Comparison of ENCODE assay signal across 17 cellular contexts in the genomic region with DNA sequence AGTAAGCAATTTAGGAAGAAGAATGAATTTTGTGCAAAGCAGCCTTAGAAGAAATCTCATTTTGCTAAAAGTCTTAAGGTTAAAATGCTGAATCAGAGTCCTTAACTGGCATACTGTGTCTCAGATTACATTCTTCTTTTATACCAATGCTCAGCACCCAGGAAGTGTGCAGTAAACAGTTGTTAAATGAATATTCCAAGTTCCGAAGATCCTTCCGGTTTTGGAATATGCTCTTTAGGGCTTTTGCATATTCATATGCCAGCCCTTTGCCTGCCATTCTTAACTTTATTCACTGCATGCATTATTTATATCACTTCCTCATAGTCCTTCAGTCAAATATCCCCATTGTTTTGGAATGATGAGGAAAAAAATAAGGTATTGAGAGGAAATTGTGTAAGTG.
A peak's percentile ranks its signal among the peaks of the same experiment; 100 is the strongest.
DNase-seq lines count a peak whose midpoint lies in the region; ATAC-seq, FAIRE-seq and TF ChIP-seq lines count a peak whose summit lies in the region.
"Had no signal": no experiment of that assay in that cellular context is flagged by ENCODE, and none has a peak within 500 bp of the region (broad histone marks: within the 10 kb centered on the region; RNA-seq: fewer than 3 reads in every experiment).

No MANE protein-coding gene starts in this region.

- no peak overlapping the region for H3K4me2 ChIP-seq in K562 (ENCODE audit: insufficient read depth, low read length)
- H3K4me2 ChIP-seq in mesenchymal stem cell (ENCODE audit: low read length, poor library complexity, severe bottlenecking), result no peak overlapping the region

- H3K4ac ChIP-seq in mesenchymal stem cell (ENCODE audit: low read depth in 1 of 2, low read length in 2 of 2), result no peak overlapping the region

- TF ChIP-seq POLR2A in K562 (conservative IDR thresholded peaks at IDR 0.05), result no peak

- H2AFZ ChIP-seq in ACC112 (ENCODE audit: low read length, unreplicated experiment) (peak overlapping the region; percentile 17), K562 (ENCODE audit: low read depth, low read length) (no peak overlapping the region), mesenchymal stem cell (ENCODE audit: low read depth, low read length) (no peak overlapping the region)

- H2BK15ac ChIP-seq in mesenchymal stem cell (ENCODE audit: low read depth, poor library complexity, severe bottlenecking), result no peak overlapping the region

- H2AK5ac ChIP-seq in mesenchymal stem cell (ENCODE audit: low read length, severe bottlenecking), result no peak overlapping the region

- peak overlapping the region; percentile 67 for H2BK120ac ChIP-seq in mesenchymal stem cell (ENCODE audit: low read depth, low read length)

- CTCF ChIA-PET in K562 (lab: Yijun Ruan, JAX; ENCODE audit: low intra/inter-chr PET ratio), result no interaction called here

- H3K27ac ChIP-seq in ACC112 (ENCODE audit: low read depth, low read length), result peak overlapping the region; percentile 87
- H3K27ac ChIP-seq in K562 (ENCODE audit: extremely low read depth, low read depth, low read length), result no peak overlapping the region
- peak overlapping the region; percentile 87 for H3K27ac ChIP-seq in mesenchymal stem cell (ENCODE audit: low read length, poor library complexity, severe bottlenecking)
- H3K27ac ChIP-seq: heart left ventricle, ovary had no signal

- H4K8ac ChIP-seq in mesenchymal stem cell (ENCODE audit: low read length), result no peak overlapping the region

- H4K91ac ChIP-seq in mesenchymal stem cell (ENCODE audit: low read length), result no peak overlapping the region

- H3K27me3 ChIP-seq in ACC112 (ENCODE audit: insufficient read depth, low read length), result no peaks in the 10 kb centered on the region
- no peaks in the 10 kb centered on the region for H3K27me3 ChIP-seq in K562 (ENCODE audit: control insufficient read depth in 2 of 2, insufficient read depth in 2 of 2, low read length in 2 of 2)
- H3K27me3 ChIP-seq in mesenchymal stem cell (ENCODE audit: control insufficient read depth in 1 of 2, insufficient read depth in 1 of 2, low read length in 2 of 2), result no peaks in the 10 kb centered on the region
- H3K27me3 ChIP-seq: heart left ventricle, ovary had no signal

- H4K20me1 ChIP-seq in K562 (replicated peaks; ENCODE audit: control insufficient read depth, insufficient read depth, low read length), result no peaks in the 10 kb centered on the region

- POLR2A ChIA-PET in K562 (lab: Yijun Ruan, JAX), result no interaction called here

- DNase-seq in LHCN-M2 (ENCODE audit: low read depth) (peak; percentile 59), K562 (ENCODE audit: extremely low read depth in 1 of 4, low spot score in 3 of 4) (no peak), mesenchymal stem cell (no peak), GM20000 (ENCODE audit: low spot score) (no peak), putamen (ENCODE audit: low spot score) (no peak), NCI-H187 (lab: John Stamatoyannopoulos, UW) (no peak)
- DNase-seq: activated CD4-positive, alpha-beta T cell treated with anti-CD3 and anti-CD28 coated beads, Interleukin-2, amount 50 U/mL, for 4 hours; activated naive CD8-positive, alpha-beta T cell treated with anti-CD3 and anti-CD28 coated beads, Interleukin-2, amount 10 ng/mL, durations not matched to agents 7 days and 5 days; activated T-cell treated with anti-CD3 and anti-CD28 coated beads, Interleukin-2, amount 50 U/mL, for 4 hours; Calu3; heart left ventricle; NCI-H1436 treated with DMSO at 0.1 percent for 48 hours; ovary; stimulated activated CD4-positive, alpha-beta T cell treated with anti-CD3 and anti-CD28 coated beads, Interleukin-12 subunit alpha, Interleukin-12 subunit beta, amount 100 ng/mL, for 4 hours; stimulated activated naive CD4-positive, alpha-beta T cell treated with Interleukin-2 at 50 U/mL for 16 hours had no signal

- in situ Hi-C loops in K562 (cut with MboI), result no loop called here

- H3K9me3 ChIP-seq in K562 (replicated peaks; ENCODE audit: control insufficient read depth, insufficient read depth, low read depth, low read length) (no peaks in the 10 kb centered on the region), mesenchymal stem cell (ENCODE audit: control insufficient read depth, low read length) (no peaks in the 10 kb centered on the region)
- H3K9me3 ChIP-seq: heart left ventricle, ovary had no signal

- intact Hi-C loops in K562 (cut with micrococcal nuclease), result no loop called here

- H3K14ac ChIP-seq in mesenchymal stem cell (ENCODE audit: low read length in 2 of 2), result no peak overlapping the region

- H2BK12ac ChIP-seq in mesenchymal stem cell (ENCODE audit: low read length in 2 of 2), result no peak overlapping the region

- H3K79me2 ChIP-seq in ACC112 (ENCODE audit: control insufficient read depth, insufficient read depth, low read length, unreplicated experiment), result no peaks in the 10 kb centered on the region
- no peaks in the 10 kb centered on the region for H3K79me2 ChIP-seq in K562 (ENCODE audit: control insufficient read depth, insufficient read depth, low read length)

- no peak overlapping the region for H2BK5ac ChIP-seq in mesenchymal stem cell (ENCODE audit: low read depth, low read length, poor library complexity, severe bottlenecking)

- FAIRE-seq in K562 (lab: Jason Lieb, UNC), result no peak

- no peak overlapping the region for H3K18ac ChIP-seq in mesenchymal stem cell (ENCODE audit: low read depth in 1 of 2, low read length in 2 of 2)

- no TSS peak for BruUV-seq in K562 (replicated peaks; lab: Mats Ljungman, UMichigan)

- TF ChIP-seq CTCF in K562 (IDR thresholded peaks at IDR 0.05 in 2 of 3, conservative IDR thresholded peaks at IDR 0.05 in 1 of 3; ENCODE audit: insufficient read depth in 2 of 3, low read depth in 1 of 3, low read length in 3 of 3) (no peak), GM20000 (IDR thresholded peaks at IDR 0.05; ENCODE audit: extremely low read depth, missing control alignments) (no peak)

- ATAC-seq in K562, result no peak
- no peak for ATAC-seq in GM18511 (IDR thresholded peaks at IDR 0.05; ENCODE audit: unreplicated experiment)
- ATAC-seq: activated T-cell treated with anti-CD3 and anti-CD28 coated beads, Interleukin-2, amount 50 U/mL, for 4 hours had no signal

- H3K36me3 ChIP-seq in ACC112 (ENCODE audit: insufficient read depth, low read length) (no peaks in the 10 kb centered on the region), K562 (ENCODE audit: control insufficient read depth, insufficient read depth, low read length) (no peaks in the 10 kb centered on the region), mesenchymal stem cell (ENCODE audit: control insufficient read depth in 1 of 2, insufficient read depth in 2 of 2, low read depth in 1 of 2, low read length in 2 of 2) (no peaks in the 10 kb centered on the region)
- H3K36me3 ChIP-seq: heart left ventricle, ovary had no signal

- 86% methylated on average over 2 of the region's 2 CpGs for WGBS in K562 (ENCODE audit: insufficient coverage, low coverage, missing lambda C conversion rate)
- WGBS in mesenchymal stem cell, result 25% methylated on average over 2 of the region's 2 CpGs

- TF ChIP-seq EP300 in K562 (IDR thresholded peaks at IDR 0.05; ENCODE audit: low read length), result no peak

- H3K4me3 ChIP-seq in ACC112 (ENCODE audit: low read depth, low read length) (peak overlapping the region; percentile 64), K562 (no peak overlapping the region), mesenchymal stem cell (ENCODE audit: insufficient read depth in 1 of 2, low read depth in 1 of 2, low read length in 2 of 2) (peak overlapping the region in 1 of 2 experiments; percentile 1)
- H3K4me3 ChIP-seq: heart left ventricle, ovary had no signal

- no peak for TF ChIP-seq RAD21 in K562 (CRISPR knock-in tag; conservative IDR thresholded peaks at IDR 0.05 in 1 of 2, IDR thresholded peaks at IDR 0.05 in 1 of 2)

- H3K4me1 ChIP-seq in ACC112 (ENCODE audit: control insufficient read depth, insufficient read depth, low read length, unreplicated experiment), result peaks cover 39% of the 10 kb centered on the region
- H3K4me1 ChIP-seq in K562 (replicated peaks in 1 of 2; ENCODE audit: control insufficient read depth in 2 of 2, insufficient read depth in 2 of 2, low read length in 2 of 2), result no peaks in the 10 kb centered on the region; a peak in 1 of 5 replicates
- H3K4me1 ChIP-seq in mesenchymal stem cell (ENCODE audit: control insufficient read depth, insufficient read depth, low read depth, low read length), result no peaks in the 10 kb centered on the region

- H3K9me1 ChIP-seq in K562 (ENCODE audit: control insufficient read depth, insufficient read depth, low read length), result no peaks in the 10 kb centered on the region

- H3K23ac ChIP-seq in mesenchymal stem cell (ENCODE audit: low read length in 2 of 2), result no peak overlapping the region

- peaks cover 12% of the 10 kb centered on the region for H3K79me1 ChIP-seq in mesenchymal stem cell (replicated peaks; ENCODE audit: low read length, poor library complexity, severe bottlenecking)

- H3K9ac ChIP-seq in K562 (ENCODE audit: insufficient read depth in 1 of 2, low read depth in 2 of 2, low read length in 2 of 2), result no peak overlapping the region
- H3K9ac ChIP-seq in mesenchymal stem cell (ENCODE audit: low read length), result no peak overlapping the region

TF ChIP-seq in K562, 482 proteins besides CTCF, POLR2A, EP300 and RAD21:
- TF ChIP-seq C11orf30 (IDR thresholded peaks at IDR 0.05; ENCODE audit: low read depth) (peak; percentile 29; the same call in 1 of the 2 replicates), ZNF140 (CRISPR knock-in tag; IDR thresholded peaks at IDR 0.05) (no peak), ZNF316 (IDR thresholded peaks at IDR 0.05) (peak; percentile 47), COPS2 (conservative IDR thresholded peaks at IDR 0.05) (no peak), TRIM28 (IDR thresholded peaks at IDR 0.05) (no peak), SOX6 (IDR thresholded peaks at IDR 0.05) (no peak), RBM14 (IDR thresholded peaks at IDR 0.05; ENCODE audit: borderline replicate concordance, insufficient read depth, low read depth, low read length) (no peak), XRCC5 (IDR thresholded peaks at IDR 0.05; ENCODE audit: low read depth, low read length) (no peak), MAFG (tag; conservative IDR thresholded peaks at IDR 0.05) (0 out of 2 replicates have a peak, but pooled peaks have one; percentile 8), NFE2 (IDR thresholded peaks at IDR 0.05; ENCODE audit: low read depth) (peak; percentile 5; the same call in 1 of the 2 replicates)
